In genomic region chr18:47150824-47151366, GRCh38 we compare ENCODE assay signal across 8 cellular contexts. TPM values are rescaled to one million over a fixed set of nuclear protein-coding genes. Genes with fewer than 3 reads are reported as not detected.
A peak's percentile ranks its signal among the peaks of the same experiment; 100 is the strongest.
DNase-seq lines count a peak whose midpoint lies in the region; ATAC-seq and TF ChIP-seq lines count a peak whose summit lies in the region.

No MANE protein-coding gene starts in this region.

- intact Hi-C loops in Panc1 (cut with micrococcal nuclease; ENCODE audit: unreplicated experiment) = no loop called here

- H3K27me3 ChIP-seq in Panc1 (ENCODE audit: control insufficient read depth, insufficient read depth, low read length) (no peaks in the 10 kb centered on the region), endocrine pancreas (ENCODE audit: control insufficient read depth, insufficient read depth, low read length) (no peaks in the 10 kb centered on the region), mucosa of stomach (ENCODE audit: control insufficient read depth, insufficient read depth, low read length) (no peaks in the 10 kb centered on the region)

- POLR2A ChIA-PET in Panc1 (lab: Charles Lee) = no interaction called here

- peaks cover 4% of the 10 kb centered on the region for H3K36me3 ChIP-seq in Panc1 (ENCODE audit: control insufficient read depth, insufficient read depth, low read length)
- H3K36me3 ChIP-seq in endocrine pancreas (ENCODE audit: control insufficient read depth, insufficient read depth, low read length) = no peaks in the 10 kb centered on the region
- H3K36me3 ChIP-seq in mucosa of stomach (ENCODE audit: control insufficient read depth, insufficient read depth, low read length) = no peaks in the 10 kb centered on the region

- DNase-seq in NCI-H2107 treated with DMSO at 0.1 percent for 48 hours (lab: John Stamatoyannopoulos, UW; ENCODE audit: unreplicated experiment) (peak; percentile 65), NCI-H2107 (lab: John Stamatoyannopoulos, UW) (no peak), Panc1 (ENCODE audit: low read depth, low spot score) (no peak), 8988T (no peak)

- H3K4me1 ChIP-seq in Panc1 (ENCODE audit: control insufficient read depth, insufficient read depth, low read length) = no peaks in the 10 kb centered on the region; the same call in 1 of the 2 replicates
- no peaks in the 10 kb centered on the region for H3K4me1 ChIP-seq in endocrine pancreas (ENCODE audit: control insufficient read depth, insufficient read depth, low read length)
- peaks cover 16% of the 10 kb centered on the region for H3K4me1 ChIP-seq in mucosa of stomach (ENCODE audit: control insufficient read depth, insufficient read depth, low read length)

- in situ Hi-C loops in Panc1 (cut with HindIII; ENCODE audit: low pct_unique_long_range_greater_than_20kb, low sequenced_read_pairs) = no loop called here

- H3K4me3 ChIP-seq in Panc1 (ENCODE audit: low read depth in 2 of 2, low read length in 2 of 2) = peak overlapping the region; percentile 58 to 90
- H3K4me3 ChIP-seq in endocrine pancreas (ENCODE audit: control insufficient read depth, insufficient read depth, low read length) = peak overlapping the region; percentile 73
- H3K4me3 ChIP-seq in mucosa of stomach (ENCODE audit: low read length) = peak overlapping the region; percentile 90

- no peak for TF ChIP-seq CTCF in Panc1 (IDR thresholded peaks at IDR 0.05)

- no TSS peak for BruUV-seq in Panc1 (replicated peaks; lab: Mats Ljungman, UMichigan)

- ATAC-seq in HG02678 (IDR thresholded peaks at IDR 0.05; ENCODE audit: unreplicated experiment) = peak; percentile 3
- ATAC-seq in Panc1 = peak; percentile 24
- no peak for ATAC-seq in GM19397 (IDR thresholded peaks at IDR 0.05; ENCODE audit: unreplicated experiment)

- CTCF ChIA-PET in Panc1 (lab: Charles Lee) = no interaction called here

- peak overlapping the region; percentile 68 for H3K9ac ChIP-seq in endocrine pancreas (ENCODE audit: control insufficient read depth, insufficient read depth, low read length)
- peak overlapping the region; percentile 71 for H3K9ac ChIP-seq in mucosa of stomach (ENCODE audit: low read length)

- H3K9me3 ChIP-seq in Panc1 (ENCODE audit: control insufficient read depth, insufficient read depth, low read depth, low read length) (no peaks in the 10 kb centered on the region), endocrine pancreas (ENCODE audit: control insufficient read depth, low read length) (no peaks in the 10 kb centered on the region), mucosa of stomach (ENCODE audit: control insufficient read depth, low read length) (no peaks in the 10 kb centered on the region)

- peak overlapping the region; percentile 84 for H3K27ac ChIP-seq in Panc1 (ENCODE audit: low read length)

RNA-seq across cellular contexts. Expression of gene HDHD2, which starts 0.6 kb away (rescaled TPM):
- total RNA-seq in Panc1 (2021; ENCODE audit: unreplicated experiment) = 24.6 TPM
- 5.6 TPM for polyA plus RNA-seq in Panc1 (2012; ENCODE audit: insufficient read length)

RNA-seq across cellular contexts. Expression of gene IER3IP1, which starts 25.3 kb away (rescaled TPM):
- total RNA-seq in Panc1 (2021; ENCODE audit: unreplicated experiment) = 8.5 TPM
- 5.4 TPM for polyA plus RNA-seq in Panc1 (2012; ENCODE audit: insufficient read length)
